In the genomic region with DNA sequence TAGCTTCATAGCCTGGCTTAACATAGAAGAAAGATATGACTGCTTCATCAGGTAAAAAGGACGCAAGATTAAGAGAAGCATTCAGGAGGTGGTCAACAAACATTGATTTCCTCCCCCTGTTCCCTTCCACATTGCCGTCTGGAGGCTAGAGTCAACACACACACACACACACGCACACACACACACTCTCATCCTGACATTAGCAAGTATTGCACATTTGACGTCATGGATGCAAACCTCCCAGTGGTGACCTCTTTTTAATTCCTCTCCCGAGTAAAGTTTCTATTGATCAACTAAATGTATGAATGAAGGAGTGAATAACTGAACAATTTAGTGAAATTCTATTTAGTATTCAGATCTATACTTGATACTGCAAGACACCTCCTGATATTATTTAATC, we compare ENCODE assay signal across 33 cellular contexts.
"Had no signal": no experiment of that assay in that cellular context is flagged by ENCODE, and none has a peak within 500 bp of the region (broad histone marks: within the 10 kb centered on the region; RNA-seq: fewer than 3 reads in every experiment).

No MANE protein-coding gene starts in this region.

- H3K9me3 ChIP-seq: adrenal gland, body of pancreas, breast epithelium had no signal

- H3K9me3 Mint-ChIP-seq: activated B cell treated with CpG ODN at 0.5 μM for 24 hours; activated CD4-positive, alpha-beta memory T cell treated with anti-CD3 and anti-CD28 coated beads for 36 hours; activated naive CD8-positive, alpha-beta T cell treated with anti-CD3 and anti-CD28 coated beads for 36 hours; activated T-cell treated with anti-CD3 and anti-CD28 coated beads, Interleukin-2, amount 50 U/mL, for 4 hours; activated T-helper 17 cell treated with anti-CD3 and anti-CD28 coated beads, Interleukin-2, amount 50 U/mL, for 72 hours had no signal

- ATAC-seq: activated CD8-positive, alpha-beta T cell treated with anti-CD3 and anti-CD28 coated beads for 36 hours; activated naive CD4-positive, alpha-beta T cell treated with anti-CD3 and anti-CD28 coated beads, Interleukin-2, amount 50 U/mL, for 72 hours; activated T-cell treated with anti-CD3 and anti-CD28 coated beads, Interleukin-2, amount 50 U/mL, for 4 hours; activated T-cell treated with anti-CD3 and anti-CD28 coated beads, Interleukin-2, amount 50 U/mL, for 72 hours; activated T-helper 17 cell treated with anti-CD3 and anti-CD28 coated beads, Interleukin-2, amount 50 U/mL, for 72 hours; body of pancreas had no signal

- H3K4me1 Mint-ChIP-seq: activated B cell treated with CpG ODN at 0.5 μM for 24 hours; activated CD4-positive, alpha-beta T cell treated with anti-CD3 and anti-CD28 coated beads, Interleukin-2, amount 10 ng/mL, durations not matched to agents 24 days and 14 days; activated naive CD8-positive, alpha-beta T cell treated with anti-CD3 and anti-CD28 coated beads for 36 hours; activated T-helper 17 cell treated with anti-CD3 and anti-CD28 coated beads, Interleukin-2, amount 50 U/mL, for 72 hours had no signal

- H3K4me3 Mint-ChIP-seq: activated B cell treated with CpG ODN at 0.5 μM for 24 hours; activated CD4-positive, alpha-beta memory T cell treated with anti-CD3 and anti-CD28 coated beads for 36 hours; activated CD4-positive, alpha-beta T cell treated with anti-CD3 and anti-CD28 coated beads, Interleukin-2, amount 10 ng/mL, durations not matched to agents 24 days and 14 days; activated CD8-positive, alpha-beta T cell treated with anti-CD3 and anti-CD28 coated beads for 36 hours; activated naive CD4-positive, alpha-beta T cell treated with anti-CD3 and anti-CD28 coated beads for 36 hours; activated naive CD8-positive, alpha-beta T cell treated with anti-CD3 and anti-CD28 coated beads for 36 hours; activated T-cell treated with anti-CD3 and anti-CD28 coated beads, Interleukin-2, amount 50 U/mL, for 4 hours; activated T-cell treated with anti-CD3 and anti-CD28 coated beads, Interleukin-2, amount 50 U/mL, for 72 hours; activated T-helper 1 cell treated with anti-CD3 and anti-CD28 coated beads, Interleukin-12 subunit alpha, Interleukin-12 subunit beta, Interleukin-2, Interleukin-4 antibody, amounts not matched to agents 30 ng/mL and 10 ng/mL and 1 ng/mL, durations not matched to agents 14 hours and 24 hours and 36 hours; activated T-helper 17 cell treated with anti-CD3 and anti-CD28 coated beads, Interleukin-2, amount 50 U/mL, for 72 hours; T-helper 2 cell treated with Interferon-gamma antibody and Interleukin-4, amounts not matched to agents 5 μg/mL and 100 μg/mL, for 36 hours had no signal

- H3K27ac ChIP-seq: adrenal gland, body of pancreas, brain microvascular endothelial cell, breast epithelium, VCaP had no signal

- DNase-seq: activated B cell treated with CpG ODN at 0.5 μM for 24 hours; activated CD4-positive, alpha-beta memory T cell treated with anti-CD3 and anti-CD28 coated beads for 36 hours; activated CD4-positive, alpha-beta T cell treated with anti-CD3 and anti-CD28 coated beads for 4 hours; activated CD4-positive, alpha-beta T cell treated with anti-CD3 and anti-CD28 coated beads, Interleukin-2, amount 10 ng/mL, durations not matched to agents 24 days and 14 days; activated CD4-positive, alpha-beta T cell treated with anti-CD3 and anti-CD28 coated beads, Interleukin-2, amount 50 U/mL, for 1 hour; activated CD4-positive, alpha-beta T cell treated with anti-CD3 and anti-CD28 coated beads, Interleukin-2, amount 50 U/mL, for 4 hours; activated CD4-positive, CD25-positive, alpha-beta regulatory T cell treated with anti-CD3 and anti-CD28 coated beads, Interleukin-2, amount 50 U/mL, for 72 hours; activated CD8-positive, alpha-beta memory T cell treated with anti-CD3 and anti-CD28 coated beads, Interleukin-2, amount 50 U/mL, for 4 hours; activated CD8-positive, alpha-beta T cell treated with anti-CD3 and anti-CD28 coated beads for 36 hours; activated effector memory CD4-positive, alpha-beta T cell treated with anti-CD3 and anti-CD28 coated beads, Interleukin-2, amount 50 U/mL, for 16 hours; activated gamma-delta T cell treated with Interleukin-2 at 50 U/mL for 16 hours; activated naive CD4-positive, alpha-beta T cell; activated naive CD4-positive, alpha-beta T cell treated with anti-CD3 and anti-CD28 coated beads for 36 hours; activated naive CD4-positive, alpha-beta T cell treated with anti-CD3 and anti-CD28 coated beads, Interleukin-2, amount 50 U/mL, for 16 hours; activated naive CD8-positive, alpha-beta T cell treated with anti-CD3 and anti-CD28 coated beads for 36 hours; activated T-cell treated with anti-CD3 and anti-CD28 coated beads for 4 hours; activated T-cell treated with anti-CD3 and anti-CD28 coated beads, Interleukin-2, amount 50 U/mL, for 1 hour; activated T-cell treated with anti-CD3 and anti-CD28 coated beads, Interleukin-2, amount 50 U/mL, for 4 hours; activated T-cell treated with anti-CD3 and anti-CD28 coated beads, Interleukin-2, amount 50 U/mL, for 72 hours; adrenal gland; amniotic stem cell; aorta; body of pancreas; brain microvascular endothelial cell; central memory CD4-positive, alpha-beta T cell; T-helper 2 cell; T-helper 9 cell had no signal

- H3K27ac Mint-ChIP-seq: activated B cell treated with CpG ODN at 0.5 μM for 24 hours; activated CD4-positive, alpha-beta memory T cell treated with anti-CD3 and anti-CD28 coated beads for 36 hours; activated CD4-positive, alpha-beta T cell treated with anti-CD3 and anti-CD28 coated beads, Interleukin-2, amount 10 ng/mL, durations not matched to agents 24 days and 14 days; activated CD8-positive, alpha-beta T cell treated with anti-CD3 and anti-CD28 coated beads for 36 hours; activated naive CD4-positive, alpha-beta T cell treated with anti-CD3 and anti-CD28 coated beads for 36 hours; activated naive CD4-positive, alpha-beta T cell treated with anti-CD3 and anti-CD28 coated beads, Interleukin-2, amount 50 U/mL, for 72 hours; activated naive CD8-positive, alpha-beta T cell treated with anti-CD3 and anti-CD28 coated beads for 36 hours; activated T-cell treated with anti-CD3 and anti-CD28 coated beads, Interleukin-2, amount 50 U/mL, for 72 hours; activated T-helper 1 cell treated with anti-CD3 and anti-CD28 coated beads, Interleukin-12 subunit alpha, Interleukin-12 subunit beta, Interleukin-2, Interleukin-4 antibody, amounts not matched to agents 30 ng/mL and 10 ng/mL and 1 ng/mL, durations not matched to agents 14 hours and 24 hours and 36 hours; activated T-helper 17 cell treated with anti-CD3 and anti-CD28 coated beads, Interleukin-2, amount 50 U/mL, for 72 hours; T-helper 2 cell treated with Interferon-gamma antibody and Interleukin-4, amounts not matched to agents 5 μg/mL and 100 μg/mL, for 36 hours had no signal

- H3K36me3 ChIP-seq: adrenal gland, brain microvascular endothelial cell, breast epithelium had no signal

- H3K27me3 ChIP-seq: adrenal gland, body of pancreas, brain microvascular endothelial cell, breast epithelium had no signal

- H3K36me3 Mint-ChIP-seq: activated CD4-positive, alpha-beta memory T cell treated with anti-CD3 and anti-CD28 coated beads for 36 hours; activated naive CD8-positive, alpha-beta T cell treated with anti-CD3 and anti-CD28 coated beads for 36 hours had no signal

- H3K27me3 Mint-ChIP-seq: activated B cell treated with CpG ODN at 0.5 μM for 24 hours; activated CD4-positive, alpha-beta memory T cell treated with anti-CD3 and anti-CD28 coated beads for 36 hours; activated CD4-positive, alpha-beta T cell treated with anti-CD3 and anti-CD28 coated beads, Interleukin-2, amount 10 ng/mL, durations not matched to agents 24 days and 14 days; activated CD8-positive, alpha-beta T cell treated with anti-CD3 and anti-CD28 coated beads for 36 hours; activated naive CD8-positive, alpha-beta T cell treated with anti-CD3 and anti-CD28 coated beads for 36 hours; activated T-helper 17 cell treated with anti-CD3 and anti-CD28 coated beads, Interleukin-2, amount 50 U/mL, for 72 hours had no signal

- H3K4me3 ChIP-seq: adrenal gland, body of pancreas, breast epithelium had no signal

- H3K4me1 ChIP-seq: adrenal gland, body of pancreas, breast epithelium had no signal
